Comparison of ENCODE assay signal across 1 cellular context in the genomic region with DNA sequence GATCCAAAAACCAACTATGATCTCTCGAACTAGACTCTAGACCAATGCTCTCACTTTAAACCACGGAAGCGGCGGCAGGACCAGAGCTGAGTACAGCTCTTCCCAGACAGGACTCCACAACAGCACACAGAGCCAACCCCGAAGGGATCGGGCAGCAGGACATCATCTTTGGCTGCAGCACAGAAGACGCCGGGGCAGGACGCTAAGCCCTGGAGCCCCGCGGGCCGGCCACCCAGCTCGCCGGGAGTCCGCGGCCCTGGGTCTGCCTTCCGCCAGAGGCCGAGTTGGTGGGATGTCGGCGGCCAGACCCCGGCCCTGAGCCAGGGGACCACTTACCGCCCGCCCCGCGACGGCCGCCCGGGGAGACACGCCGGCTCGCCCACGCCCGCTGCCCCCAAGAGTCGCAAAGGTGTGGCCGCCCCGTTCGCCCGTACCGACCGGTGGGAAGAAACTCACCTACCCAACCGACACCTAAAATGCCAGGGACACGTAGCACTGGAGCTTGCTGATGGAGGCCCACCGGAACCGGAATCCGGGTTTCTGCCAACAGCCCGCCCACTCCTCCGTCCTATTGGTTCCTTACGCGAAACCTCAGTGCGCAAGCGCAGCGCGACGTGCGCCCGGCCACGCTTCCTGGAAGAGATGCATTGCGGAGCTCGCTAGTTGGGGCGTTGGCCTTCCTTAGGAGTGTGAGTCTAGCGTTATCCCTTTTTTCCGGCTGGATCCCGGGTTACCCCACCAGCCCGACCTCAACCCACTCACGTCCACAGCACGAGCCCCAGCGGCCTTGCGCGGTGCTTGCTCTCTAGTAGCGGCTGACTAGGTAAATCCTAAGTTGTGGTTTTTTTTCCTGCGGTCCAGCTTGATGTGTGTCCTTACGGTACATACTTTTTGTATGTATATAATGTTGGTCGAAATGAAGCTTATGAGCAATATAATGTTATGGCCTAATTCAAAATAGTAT.
TF ChIP-seq lines count a peak whose summit lies in the region.

A gene (minus strand): TSS at position 510 of the 964 bp plus-strand sequence. CDS start 1,623 bp downstream, outside the sequence.

TF ChIP-seq in K562, 482 proteins besides CTCF, POLR2A, EP300 and RAD21 (continued from another document and continues in another):
- TF ChIP-seq TEAD2 (tag; IDR thresholded peaks at IDR 0.05) = no peak
- TF ChIP-seq NR2C2 (CRISPR knock-in tag; IDR thresholded peaks at IDR 0.05) = no peak
- no peak for TF ChIP-seq NR2C2 (tag; IDR thresholded peaks at IDR 0.05)
- TF ChIP-seq, protein P1, sequence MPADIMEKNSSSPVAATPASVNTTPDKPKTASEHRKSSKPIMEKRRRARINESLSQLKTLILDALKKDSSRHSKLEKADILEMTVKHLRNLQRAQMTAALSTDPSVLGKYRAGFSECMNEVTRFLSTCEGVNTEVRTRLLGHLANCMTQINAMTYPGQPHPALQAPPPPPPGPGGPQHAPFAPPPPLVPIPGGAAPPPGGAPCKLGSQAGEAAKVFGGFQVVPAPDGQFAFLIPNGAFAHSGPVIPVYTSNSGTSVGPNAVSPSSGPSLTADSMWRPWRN (IDR thresholded peaks at IDR 0.05; ENCODE audit: low read depth) = 0 out of 2 replicates have a peak, but pooled peaks have one; percentile 20
- TF ChIP-seq NR4A1 (CRISPR knock-in tag; IDR thresholded peaks at IDR 0.05) = no peak
- TF ChIP-seq NR4A1 (tag; IDR thresholded peaks at IDR 0.05) = no peak
- TF ChIP-seq CHCHD3 (CRISPR knock-in tag; IDR thresholded peaks at IDR 0.05) = no peak
- TF ChIP-seq ZNF175 (CRISPR knock-in tag; IDR thresholded peaks at IDR 0.05; ENCODE audit: low read depth) = no peak
- no peak for TF ChIP-seq XRCC5 (IDR thresholded peaks at IDR 0.05; ENCODE audit: low read depth, low read length)
- peak; percentile 97 for TF ChIP-seq EP400 (IDR thresholded peaks at IDR 0.05)
- TF ChIP-seq, protein P2, sequence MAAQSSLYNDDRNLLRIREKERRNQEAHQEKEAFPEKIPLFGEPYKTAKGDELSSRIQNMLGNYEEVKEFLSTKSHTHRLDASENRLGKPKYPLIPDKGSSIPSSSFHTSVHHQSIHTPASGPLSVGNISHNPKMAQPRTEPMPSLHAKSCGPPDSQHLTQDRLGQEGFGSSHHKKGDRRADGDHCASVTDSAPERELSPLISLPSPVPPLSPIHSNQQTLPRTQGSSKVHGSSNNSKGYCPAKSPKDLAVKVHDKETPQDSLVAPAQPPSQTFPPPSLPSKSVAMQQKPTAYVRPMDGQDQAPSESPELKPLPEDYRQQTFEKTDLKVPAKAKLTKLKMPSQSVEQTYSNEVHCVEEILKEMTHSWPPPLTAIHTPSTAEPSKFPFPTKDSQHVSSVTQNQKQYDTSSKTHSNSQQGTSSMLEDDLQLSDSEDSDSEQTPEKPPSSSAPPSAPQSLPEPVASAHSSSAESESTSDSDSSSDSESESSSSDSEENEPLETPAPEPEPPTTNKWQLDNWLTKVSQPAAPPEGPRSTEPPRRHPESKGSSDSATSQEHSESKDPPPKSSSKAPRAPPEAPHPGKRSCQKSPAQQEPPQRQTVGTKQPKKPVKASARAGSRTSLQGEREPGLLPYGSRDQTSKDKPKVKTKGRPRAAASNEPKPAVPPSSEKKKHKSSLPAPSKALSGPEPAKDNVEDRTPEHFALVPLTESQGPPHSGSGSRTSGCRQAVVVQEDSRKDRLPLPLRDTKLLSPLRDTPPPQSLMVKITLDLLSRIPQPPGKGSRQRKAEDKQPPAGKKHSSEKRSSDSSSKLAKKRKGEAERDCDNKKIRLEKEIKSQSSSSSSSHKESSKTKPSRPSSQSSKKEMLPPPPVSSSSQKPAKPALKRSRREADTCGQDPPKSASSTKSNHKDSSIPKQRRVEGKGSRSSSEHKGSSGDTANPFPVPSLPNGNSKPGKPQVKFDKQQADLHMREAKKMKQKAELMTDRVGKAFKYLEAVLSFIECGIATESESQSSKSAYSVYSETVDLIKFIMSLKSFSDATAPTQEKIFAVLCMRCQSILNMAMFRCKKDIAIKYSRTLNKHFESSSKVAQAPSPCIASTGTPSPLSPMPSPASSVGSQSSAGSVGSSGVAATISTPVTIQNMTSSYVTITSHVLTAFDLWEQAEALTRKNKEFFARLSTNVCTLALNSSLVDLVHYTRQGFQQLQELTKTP (IDR thresholded peaks at IDR 0.05; ENCODE audit: low read depth in 1 of 2, partially characterized antibody in 2 of 2) = no peak
- no peak for TF ChIP-seq ZNF311 (CRISPR knock-in tag; IDR thresholded peaks at IDR 0.05)
- no peak for TF ChIP-seq SRSF3 (IDR thresholded peaks at IDR 0.05; ENCODE audit: insufficient read depth, low read length)
- TF ChIP-seq CSDE1 (IDR thresholded peaks at IDR 0.05) = no peak
- TF ChIP-seq FOXK2 (conservative IDR thresholded peaks at IDR 0.05 in 1 of 2, IDR thresholded peaks at IDR 0.05 in 1 of 2; ENCODE audit: low read depth in 2 of 2) = 0 out of 4 replicates have a peak, but pooled peaks of 1 of the 2 experiments have one; percentile 21
- TF ChIP-seq TEAD1 (CRISPR knock-in tag; IDR thresholded peaks at IDR 0.05) = peak in 1 of 2 experiments; percentile 18; a peak in 1 of 4 replicates
- TF ChIP-seq RFX5 (IDR thresholded peaks at IDR 0.05; ENCODE audit: low read depth, low read length) = no peak
- TF ChIP-seq, protein P3, sequence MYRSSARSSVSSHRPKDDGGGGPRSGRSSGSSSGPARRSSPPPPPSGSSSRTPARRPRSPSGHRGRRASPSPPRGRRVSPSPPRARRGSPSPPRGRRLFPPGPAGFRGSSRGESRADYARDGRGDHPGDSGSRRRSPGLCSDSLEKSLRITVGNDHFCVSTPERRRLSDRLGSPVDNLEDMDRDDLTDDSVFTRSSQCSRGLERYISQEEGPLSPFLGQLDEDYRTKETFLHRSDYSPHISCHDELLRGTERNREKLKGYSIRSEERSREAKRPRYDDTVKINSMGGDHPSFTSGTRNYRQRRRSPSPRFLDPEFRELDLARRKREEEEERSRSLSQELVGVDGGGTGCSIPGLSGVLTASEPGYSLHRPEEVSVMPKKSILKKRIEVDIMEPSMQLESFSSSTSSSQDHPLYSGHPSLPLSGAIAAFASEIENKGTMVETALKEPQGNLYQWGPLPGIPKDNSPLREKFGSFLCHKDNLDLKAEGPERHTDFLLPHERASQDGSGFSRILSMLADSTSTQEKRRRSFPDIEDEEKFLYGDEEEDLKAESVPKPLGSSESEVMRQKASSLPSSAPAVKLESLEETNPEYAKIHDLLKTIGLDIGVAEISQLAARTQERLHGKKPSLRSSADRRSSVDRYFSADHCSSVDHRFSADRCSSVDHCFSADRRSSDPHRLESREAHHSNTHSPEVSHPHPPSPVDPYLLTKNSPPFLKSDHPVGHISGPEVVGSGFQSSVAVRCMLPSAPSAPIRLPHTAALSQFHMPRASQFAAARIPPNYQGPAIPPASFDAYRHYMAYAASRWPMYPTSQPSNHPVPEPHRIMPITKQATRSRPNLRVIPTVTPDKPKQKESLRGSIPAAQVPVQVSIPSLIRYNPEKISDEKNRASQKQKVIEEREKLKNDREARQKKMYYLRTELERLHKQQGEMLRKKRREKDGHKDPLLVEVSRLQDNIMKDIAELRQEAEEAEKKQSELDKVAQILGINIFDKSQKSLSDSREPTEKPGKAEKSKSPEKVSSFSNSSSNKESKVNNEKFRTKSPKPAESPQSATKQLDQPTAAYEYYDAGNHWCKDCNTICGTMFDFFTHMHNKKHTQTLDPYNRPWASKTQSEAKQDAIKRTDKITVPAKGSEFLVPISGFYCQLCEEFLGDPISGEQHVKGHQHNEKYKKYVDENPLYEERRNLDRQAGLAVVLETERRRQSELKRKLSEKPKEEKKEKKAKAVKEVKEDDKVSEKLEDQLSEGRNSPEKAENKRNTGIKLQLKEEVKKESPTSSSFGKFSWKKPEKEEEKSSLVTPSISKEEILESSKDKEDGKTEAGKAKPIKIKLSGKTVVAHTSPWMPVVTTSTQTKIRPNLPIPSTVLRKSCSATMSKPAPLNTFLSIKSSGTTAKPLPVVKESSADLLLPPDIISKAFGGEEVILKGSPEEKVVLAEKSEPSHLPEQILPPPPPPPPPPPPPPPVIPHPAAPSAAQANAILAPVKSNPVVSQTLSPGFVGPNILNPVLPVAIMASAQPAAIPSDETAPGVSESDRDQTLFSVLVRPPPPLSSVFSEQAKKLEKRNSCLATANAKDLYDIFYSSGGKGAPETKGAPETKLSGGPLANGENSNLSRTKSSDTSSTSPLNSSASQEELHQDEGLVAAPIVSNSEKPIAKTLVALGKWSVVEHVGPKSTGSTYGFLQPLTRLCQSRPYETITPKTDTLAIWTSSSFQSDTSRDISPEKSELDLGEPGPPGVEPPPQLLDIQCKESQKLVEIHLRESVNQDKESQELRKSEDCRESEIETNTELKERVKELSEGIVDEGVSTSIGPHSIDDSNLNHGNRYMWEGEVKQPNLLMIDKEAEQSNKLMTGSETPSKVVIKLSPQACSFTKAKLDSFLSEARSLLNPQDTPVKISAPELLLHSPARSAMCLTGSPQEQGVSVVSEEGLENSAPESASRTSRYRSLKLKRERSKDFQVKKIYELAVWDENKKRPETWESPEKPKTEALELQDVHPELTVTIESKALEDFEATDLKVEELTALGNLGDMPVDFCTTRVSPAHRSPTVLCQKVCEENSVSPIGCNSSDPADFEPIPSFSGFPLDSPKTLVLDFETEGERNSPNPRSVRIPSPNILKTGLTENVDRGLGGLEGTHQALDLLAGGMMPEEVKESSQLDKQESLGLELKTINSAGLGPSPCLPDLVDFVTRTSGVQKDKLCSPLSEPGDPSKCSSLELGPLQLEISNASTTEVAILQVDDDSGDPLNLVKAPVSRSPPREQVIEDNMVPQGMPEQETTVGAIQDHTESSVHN (IDR thresholded peaks at IDR 0.05; ENCODE audit: borderline replicate concordance in 1 of 2, low read depth in 1 of 2) = no peak
- TF ChIP-seq ZNF589 (CRISPR knock-in tag; IDR thresholded peaks at IDR 0.05; ENCODE audit: low read depth) = 0 out of 2 replicates have a peak, but pooled peaks have one; percentile 60
- TF ChIP-seq MCM3 (IDR thresholded peaks at IDR 0.05) = no peak
- TF ChIP-seq RBBP5 (IDR thresholded peaks at IDR 0.05; ENCODE audit: borderline replicate concordance, insufficient read depth, low read length, poor library complexity, severe bottlenecking) = peak; percentile 92
- no peak for TF ChIP-seq STAT5B (CRISPR knock-in tag; IDR thresholded peaks at IDR 0.05)
- TF ChIP-seq KLF16 (IDR thresholded peaks at IDR 0.05) = no peak
- TF ChIP-seq, protein P4, sequence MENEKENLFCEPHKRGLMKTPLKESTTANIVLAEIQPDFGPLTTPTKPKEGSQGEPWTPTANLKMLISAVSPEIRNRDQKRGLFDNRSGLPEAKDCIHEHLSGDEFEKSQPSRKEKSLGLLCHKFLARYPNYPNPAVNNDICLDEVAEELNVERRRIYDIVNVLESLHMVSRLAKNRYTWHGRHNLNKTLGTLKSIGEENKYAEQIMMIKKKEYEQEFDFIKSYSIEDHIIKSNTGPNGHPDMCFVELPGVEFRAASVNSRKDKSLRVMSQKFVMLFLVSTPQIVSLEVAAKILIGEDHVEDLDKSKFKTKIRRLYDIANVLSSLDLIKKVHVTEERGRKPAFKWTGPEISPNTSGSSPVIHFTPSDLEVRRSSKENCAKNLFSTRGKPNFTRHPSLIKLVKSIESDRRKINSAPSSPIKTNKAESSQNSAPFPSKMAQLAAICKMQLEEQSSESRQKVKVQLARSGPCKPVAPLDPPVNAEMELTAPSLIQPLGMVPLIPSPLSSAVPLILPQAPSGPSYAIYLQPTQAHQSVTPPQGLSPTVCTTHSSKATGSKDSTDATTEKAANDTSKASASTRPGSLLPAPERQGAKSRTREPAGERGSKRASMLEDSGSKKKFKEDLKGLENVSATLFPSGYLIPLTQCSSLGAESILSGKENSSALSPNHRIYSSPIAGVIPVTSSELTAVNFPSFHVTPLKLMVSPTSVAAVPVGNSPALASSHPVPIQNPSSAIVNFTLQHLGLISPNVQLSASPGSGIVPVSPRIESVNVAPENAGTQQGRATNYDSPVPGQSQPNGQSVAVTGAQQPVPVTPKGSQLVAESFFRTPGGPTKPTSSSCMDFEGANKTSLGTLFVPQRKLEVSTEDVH (IDR thresholded peaks at IDR 0.05; ENCODE audit: low read depth, partially characterized antibody) = peak; percentile 50
- no peak for TF ChIP-seq ESRRA (IDR thresholded peaks at IDR 0.05; ENCODE audit: borderline replicate concordance, low read depth)
- no peak for TF ChIP-seq FOSL1 (tag; conservative IDR thresholded peaks at IDR 0.05)
- TF ChIP-seq ETV1 (tag; conservative IDR thresholded peaks at IDR 0.05; ENCODE audit: low read depth) = no peak
- no peak for TF ChIP-seq ZNF780A (CRISPR knock-in tag; IDR thresholded peaks at IDR 0.05)
- TF ChIP-seq, protein P5, sequence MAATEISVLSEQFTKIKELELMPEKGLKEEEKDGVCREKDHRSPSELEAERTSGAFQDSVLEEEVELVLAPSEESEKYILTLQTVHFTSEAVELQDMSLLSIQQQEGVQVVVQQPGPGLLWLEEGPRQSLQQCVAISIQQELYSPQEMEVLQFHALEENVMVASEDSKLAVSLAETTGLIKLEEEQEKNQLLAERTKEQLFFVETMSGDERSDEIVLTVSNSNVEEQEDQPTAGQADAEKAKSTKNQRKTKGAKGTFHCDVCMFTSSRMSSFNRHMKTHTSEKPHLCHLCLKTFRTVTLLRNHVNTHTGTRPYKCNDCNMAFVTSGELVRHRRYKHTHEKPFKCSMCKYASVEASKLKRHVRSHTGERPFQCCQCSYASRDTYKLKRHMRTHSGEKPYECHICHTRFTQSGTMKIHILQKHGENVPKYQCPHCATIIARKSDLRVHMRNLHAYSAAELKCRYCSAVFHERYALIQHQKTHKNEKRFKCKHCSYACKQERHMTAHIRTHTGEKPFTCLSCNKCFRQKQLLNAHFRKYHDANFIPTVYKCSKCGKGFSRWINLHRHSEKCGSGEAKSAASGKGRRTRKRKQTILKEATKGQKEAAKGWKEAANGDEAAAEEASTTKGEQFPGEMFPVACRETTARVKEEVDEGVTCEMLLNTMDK (IDR thresholded peaks at IDR 0.05; ENCODE audit: borderline replicate concordance, insufficient read depth, low read depth, low read length, poor library complexity, severe bottlenecking) = no peak
- TF ChIP-seq, protein P6, sequence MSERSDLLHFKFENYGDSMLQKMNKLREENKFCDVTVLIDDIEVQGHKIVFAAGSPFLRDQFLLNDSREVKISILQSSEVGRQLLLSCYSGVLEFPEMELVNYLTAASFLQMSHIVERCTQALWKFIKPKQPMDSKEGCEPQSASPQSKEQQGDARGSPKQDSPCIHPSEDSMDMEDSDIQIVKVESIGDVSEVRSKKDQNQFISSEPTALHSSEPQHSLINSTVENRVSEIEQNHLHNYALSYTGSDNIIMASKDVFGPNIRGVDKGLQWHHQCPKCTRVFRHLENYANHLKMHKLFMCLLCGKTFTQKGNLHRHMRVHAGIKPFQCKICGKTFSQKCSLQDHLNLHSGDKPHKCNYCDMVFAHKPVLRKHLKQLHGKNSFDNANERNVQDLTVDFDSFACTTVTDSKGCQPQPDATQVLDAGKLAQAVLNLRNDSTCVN (CRISPR knock-in tag; IDR thresholded peaks at IDR 0.05) = no peak
- no peak for TF ChIP-seq ETV6 (IDR thresholded peaks at IDR 0.05; ENCODE audit: borderline replicate concordance in 1 of 2, low read depth in 2 of 2, low read length in 1 of 2)
- TF ChIP-seq ETV6 (CRISPR knock-in tag; IDR thresholded peaks at IDR 0.05; ENCODE audit: borderline replicate concordance) = no peak
- TF ChIP-seq CCAR2 (IDR thresholded peaks at IDR 0.05; ENCODE audit: low read depth, low read length) = no peak
- TF ChIP-seq ZKSCAN3 (CRISPR knock-in tag; IDR thresholded peaks at IDR 0.05) = no peak
- no peak; the same call in 1 of the 2 replicates for TF ChIP-seq CTBP1 (IDR thresholded peaks at IDR 0.05; ENCODE audit: borderline replicate concordance)
- TF ChIP-seq MEF2A (IDR thresholded peaks at IDR 0.05; ENCODE audit: control insufficient read depth, low read depth, low read length) = no peak
- TF ChIP-seq PTTG1 (tag; IDR thresholded peaks at IDR 0.05; ENCODE audit: low read depth) = no peak
- TF ChIP-seq ZNF766 (CRISPR knock-in tag; conservative IDR thresholded peaks at IDR 0.05) = no peak
- no peak for TF ChIP-seq ZNF431 (CRISPR knock-in tag; IDR thresholded peaks at IDR 0.05)
- TF ChIP-seq C11orf30 (IDR thresholded peaks at IDR 0.05; ENCODE audit: low read depth) = peak; percentile 74
